ENCODE assay signal across 28 cellular contexts in genomic region chr2:17070711-17071110, GRCh38.
"Had no signal": no experiment of that assay in that cellular context is flagged by ENCODE, and none has a peak within 500 bp of the region (broad histone marks: within the 10 kb centered on the region; RNA-seq: fewer than 3 reads in every experiment).

No MANE protein-coding gene starts in this region.

- FAIRE-seq: endometrium, islet of Langerhans, keratinocyte had no signal

- H3K27ac ChIP-seq: colonic mucosa, epithelial cell of prostate, esophagus squamous epithelium, gastrocnemius medialis, heart right ventricle, left lung, lower lobe of right lung had no signal

- H3K36me3 Mint-ChIP-seq: mesothelial cell of epicardium; naive thymus-derived CD4-positive, alpha-beta T cell; natural killer cell had no signal

- H3K4me1 Mint-ChIP-seq: endodermal cell; mesothelial cell of epicardium; naive thymus-derived CD4-positive, alpha-beta T cell; natural killer cell had no signal

- H3K4me1 ChIP-seq: colonic mucosa, esophagus squamous epithelium, gastrocnemius medialis, heart right ventricle, left lung, lower lobe of right lung had no signal

- H3K4me3 Mint-ChIP-seq: dendritic cell treated with granulocyte-macrophage colony-stimulating factor and Interleukin-4, amounts not matched to agents 40 ng/mL and 50 ng/mL, for 4 days; effector memory CD8-positive, alpha-beta T cell; endodermal cell; mesothelial cell of epicardium; naive thymus-derived CD4-positive, alpha-beta T cell; natural killer cell had no signal

- H3K27me3 ChIP-seq: colonic mucosa, esophagus squamous epithelium, gastrocnemius medialis, heart right ventricle, left lung had no signal

- H3K9me3 ChIP-seq: colonic mucosa, esophagus squamous epithelium, gastrocnemius medialis, heart right ventricle, lower lobe of right lung had no signal

- DNase-seq: colonic mucosa; cortex of kidney; effector CD8-positive, alpha-beta T cell; effector memory CD8-positive, alpha-beta T cell; endodermal cell; erythroblast; esophagus squamous epithelium; foreskin fibroblast; foreskin melanocyte; gastrocnemius medialis; glutamatergic neuron; head of caudate nucleus; heart right ventricle; hippocampal formation; left cardiac atrium; left lung; left ventricle myocardium superior; lower lobe of right lung; mesenchymal stem cell; naive thymus-derived CD4-positive, alpha-beta T cell; natural killer cell had no signal

- H3K27ac Mint-ChIP-seq: dendritic cell treated with granulocyte-macrophage colony-stimulating factor and Interleukin-4, amounts not matched to agents 40 ng/mL and 50 ng/mL, for 4 days; effector memory CD8-positive, alpha-beta T cell; endodermal cell; mesothelial cell of epicardium; naive thymus-derived CD4-positive, alpha-beta T cell; natural killer cell had no signal

- H3K36me3 ChIP-seq: colonic mucosa, esophagus squamous epithelium, gastrocnemius medialis, heart right ventricle, left lung, lower lobe of right lung had no signal

- H3K27me3 Mint-ChIP-seq: dendritic cell treated with granulocyte-macrophage colony-stimulating factor and Interleukin-4, amounts not matched to agents 40 ng/mL and 50 ng/mL, for 4 days; effector memory CD8-positive, alpha-beta T cell; naive thymus-derived CD4-positive, alpha-beta T cell had no signal

- H3K4me3 ChIP-seq: colonic mucosa, esophagus squamous epithelium, gastrocnemius medialis, heart right ventricle, left lung, lower lobe of right lung had no signal

- ATAC-seq: effector memory CD8-positive, alpha-beta T cell; esophagus mucosa; gastrocnemius medialis; heart right ventricle; left cardiac atrium; left lung; left ventricle myocardium superior; lower lobe of right lung; naive thymus-derived CD4-positive, alpha-beta T cell had no signal
